8 cellular contexts compared by ENCODE assay signal in genomic region chr14:73567951-73568885, GRCh38. TPM values are rescaled to one million over a fixed set of nuclear protein-coding genes. Genes with fewer than 3 reads are reported as not detected.
A peak's percentile ranks its signal among the peaks of the same experiment; 100 is the strongest.
DNase-seq lines count a peak whose midpoint lies in the region; ATAC-seq and TF ChIP-seq lines count a peak whose summit lies in the region.

No MANE protein-coding gene starts in this region.

- H3K4me1 ChIP-seq in A673 (ENCODE audit: insufficient read depth, low read length, poor library complexity, severe bottlenecking) = peaks cover 7% of the 10 kb centered on the region

- POLR2A ChIA-PET in A673 (lab: Charles Lee; ENCODE audit: low non-redundant PET) = interaction anchor here (0.5 to 0.6 kb wide), 4 partner anchors 41 to 565 kb away, joined by 3 to 9 read pairs (median 6); a partner anchor contains a TSS
- POLR2A ChIA-PET in activated CD8-positive, alpha-beta T cell treated with anti-CD3 and anti-CD28 coated beads, Interleukin-2, amount 10 ng/mL, durations not matched to agents 7 days and 5 days (lab: Charles Lee) = interaction anchor here (0.6 to 2.6 kb wide), 13 partner anchors 11 to 516 kb away, joined by 3 to 22 read pairs (median 3); partner anchors contain the start of genes ALDH6A1, DNAL1, RBM25 and RIOX1

- H3K27me3 ChIP-seq in A673 (replicated peaks; ENCODE audit: insufficient read depth, low read depth, low read length, poor library complexity) (no peaks in the 10 kb centered on the region), H7 (ENCODE audit: control insufficient read depth, insufficient read depth, low read length) (no peaks in the 10 kb centered on the region)

- H3K4me1 Mint-ChIP-seq in activated CD8-positive, alpha-beta T cell treated with anti-CD3 and anti-CD28 coated beads, Interleukin-2, amount 10 ng/mL, durations not matched to agents 7 days and 5 days (ENCODE audit: low read depth) = peaks cover 36% of the 10 kb centered on the region
- peaks cover 50% of the 10 kb centered on the region for H3K4me1 Mint-ChIP-seq in stimulated activated memory B cell treated with anti-CD40 and anti-IgM and Interleukin-4, amounts not matched to agents 10 μg/mL and 1 μg/mL and 100 μg/mL, for 72 hours

- BruUV-seq in A673 (replicated peaks; lab: Mats Ljungman, UMichigan) = no TSS peak

- peak overlapping the region; percentile 51 for H3K4me3 ChIP-seq in A673 (ENCODE audit: low read depth, low read length, poor library complexity, severe bottlenecking)
- no peak overlapping the region for H3K4me3 ChIP-seq in H7 (ENCODE audit: insufficient read depth, low read depth, low read length)

- peak overlapping the region; percentile 98 for H3K27ac Mint-ChIP-seq in activated CD8-positive, alpha-beta T cell treated with anti-CD3 and anti-CD28 coated beads, Interleukin-2, amount 10 ng/mL, durations not matched to agents 7 days and 5 days
- peak overlapping the region; percentile 97 for H3K27ac Mint-ChIP-seq in stimulated activated memory B cell treated with anti-CD40 and anti-IgM and Interleukin-4, amounts not matched to agents 10 μg/mL and 1 μg/mL and 100 μg/mL, for 72 hours

- TF ChIP-seq CTCF in A673 (conservative IDR thresholded peaks at IDR 0.05; ENCODE audit: low read depth, low read length) = no peak

- CTCF ChIA-PET in A673 (lab: Charles Lee) = interaction anchor here (0.6 to 1.1 kb wide), 2 partner anchors 30 to 60 kb away, joined by 3 to 14 read pairs; no protein-coding TSS in a partner anchor
- CTCF ChIA-PET in activated CD8-positive, alpha-beta T cell treated with anti-CD3 and anti-CD28 coated beads, Interleukin-2, amount 10 ng/mL, durations not matched to agents 7 days and 5 days (lab: Charles Lee) = interaction anchor here (0.6 to 5.9 kb wide), 12 partner anchors 22 to 273 kb away, joined by 3 to 73 read pairs (median 5); partner anchors contain the start of gene RIOX1

- H3K9me3 ChIP-seq in A673 (ENCODE audit: low read depth, low read length, poor library complexity, severe bottlenecking) = no peaks in the 10 kb centered on the region

- H3K36me3 ChIP-seq in A673 (ENCODE audit: insufficient read depth, low read length, poor library complexity, severe bottlenecking) (no peaks in the 10 kb centered on the region), H7 (replicated peaks; ENCODE audit: control insufficient read depth, insufficient read depth, low read length) (no peaks in the 10 kb centered on the region)

- no peaks in the 10 kb centered on the region for H3K27me3 Mint-ChIP-seq in activated CD8-positive, alpha-beta T cell treated with anti-CD3 and anti-CD28 coated beads, Interleukin-2, amount 10 ng/mL, durations not matched to agents 7 days and 5 days (ENCODE audit: low read depth)
- no peaks in the 10 kb centered on the region for H3K27me3 Mint-ChIP-seq in stimulated activated memory B cell treated with anti-CD40 and anti-IgM and Interleukin-4, amounts not matched to agents 10 μg/mL and 1 μg/mL and 100 μg/mL, for 72 hours

- H3K4me3 Mint-ChIP-seq in activated CD8-positive, alpha-beta T cell treated with anti-CD3 and anti-CD28 coated beads, Interleukin-2, amount 10 ng/mL, durations not matched to agents 7 days and 5 days = peak overlapping the region; percentile 92
- peak overlapping the region; percentile 87 for H3K4me3 Mint-ChIP-seq in stimulated activated memory B cell treated with anti-CD40 and anti-IgM and Interleukin-4, amounts not matched to agents 10 μg/mL and 1 μg/mL and 100 μg/mL, for 72 hours

- peak overlapping the region; percentile 79 for H3K27ac ChIP-seq in A673 (ENCODE audit: low read depth, low read length, poor library complexity, severe bottlenecking)

- H3K36me3 Mint-ChIP-seq in activated CD8-positive, alpha-beta T cell treated with anti-CD3 and anti-CD28 coated beads, Interleukin-2, amount 10 ng/mL, durations not matched to agents 7 days and 5 days (ENCODE audit: low read depth) = peaks cover 32% of the 10 kb centered on the region
- H3K36me3 Mint-ChIP-seq in stimulated activated memory B cell treated with anti-CD40 and anti-IgM and Interleukin-4, amounts not matched to agents 10 μg/mL and 1 μg/mL and 100 μg/mL, for 72 hours = peaks cover 19% of the 10 kb centered on the region

- no peaks in the 10 kb centered on the region for H3K9me3 Mint-ChIP-seq in activated CD8-positive, alpha-beta T cell treated with anti-CD3 and anti-CD28 coated beads, Interleukin-2, amount 10 ng/mL, durations not matched to agents 7 days and 5 days (ENCODE audit: insufficient read depth)
- H3K9me3 Mint-ChIP-seq in stimulated activated memory B cell treated with anti-CD40 and anti-IgM and Interleukin-4, amounts not matched to agents 10 μg/mL and 1 μg/mL and 100 μg/mL, for 72 hours = no peaks in the 10 kb centered on the region

- intact Hi-C loops in A673 (cut with micrococcal nuclease; ENCODE audit: unreplicated experiment) = no loop called here

- DNase-seq in A673 (ENCODE audit: low spot score) (no peak), H7 (peak; percentile 16), hepatic stellate cell (ENCODE audit: low spot score) (peak; percentile 31)
- DNase-seq in activated CD8-positive, alpha-beta T cell treated with anti-CD3 and anti-CD28 coated beads, Interleukin-2, amount 10 ng/mL, durations not matched to agents 7 days and 5 days = peak; percentile 34

- ATAC-seq in activated CD8-positive, alpha-beta T cell treated with anti-CD3 and anti-CD28 coated beads, Interleukin-2, amount 10 ng/mL, durations not matched to agents 7 days and 5 days = peak; percentile 4
- ATAC-seq in stimulated activated memory B cell treated with anti-CD40 and anti-IgM and Interleukin-4, amounts not matched to agents 10 μg/mL and 1 μg/mL and 100 μg/mL, for 72 hours = no peak
- ATAC-seq in GM21447 (IDR thresholded peaks at IDR 0.05; ENCODE audit: unreplicated experiment) = no peak
- ATAC-seq in GM21529 (IDR thresholded peaks at IDR 0.05; ENCODE audit: unreplicated experiment) = no peak
- no peak for ATAC-seq in HG03457 (IDR thresholded peaks at IDR 0.05; ENCODE audit: unreplicated experiment)

RNA-seq across cellular contexts. Expression of gene ACOT2, which starts 0.8 kb away (rescaled TPM):
- total RNA-seq in A673 (2021) = 34.2 and 47.7 TPM in 2 replicates
- 5.2 and 7.7 TPM in 2 replicates for total RNA-seq in H7 (2014; rRNA removed; shearing (Covaris generic))
- total RNA-seq in activated CD8-positive, alpha-beta T cell treated with anti-CD3 and anti-CD28 coated beads, Interleukin-2, amount 10 ng/mL, durations not matched to agents 7 days and 5 days = 10 to 100 TPM; 10.9 to 11.3 TPM

RNA-seq across cellular contexts. Expression of gene HEATR4, which starts 9.5 kb away (rescaled TPM):
- not detected in 2 replicates for total RNA-seq in A673 (2021)
- total RNA-seq in H7 (2014; rRNA removed; shearing (Covaris generic)) = 0.07 TPM in 1 of 2 replicates, not detected in the other
- not detected for total RNA-seq in activated CD8-positive, alpha-beta T cell treated with anti-CD3 and anti-CD28 coated beads, Interleukin-2, amount 10 ng/mL, durations not matched to agents 7 days and 5 days

RNA-seq across cellular contexts. Expression of gene ACOT4, which starts 23.5 kb away (rescaled TPM):
- total RNA-seq in A673 (2021) = 0.28 and 0.37 TPM in 2 replicates
- total RNA-seq in H7 (2014; rRNA removed; shearing (Covaris generic)) = 0.70 and 0.80 TPM in 2 replicates
- 1 to 10 TPM; 1.2 to 1.3 TPM for total RNA-seq in activated CD8-positive, alpha-beta T cell treated with anti-CD3 and anti-CD28 coated beads, Interleukin-2, amount 10 ng/mL, durations not matched to agents 7 days and 5 days

RNA-seq across cellular contexts. Expression of gene ACOT1, which starts 31.3 kb away (rescaled TPM):
- 8.6 and 10.6 TPM in 2 replicates for total RNA-seq in A673 (2021)
- total RNA-seq in H7 (2014; rRNA removed; shearing (Covaris generic)) = 3.3 and 3.6 TPM in 2 replicates
- 1 to 10 TPM; 2.0 to 3.2 TPM for total RNA-seq in activated CD8-positive, alpha-beta T cell treated with anti-CD3 and anti-CD28 coated beads, Interleukin-2, amount 10 ng/mL, durations not matched to agents 7 days and 5 days

RNA-seq across cellular contexts. Expression of gene ACOT6, which starts 44.1 kb away (rescaled TPM):
- total RNA-seq in A673 (2021) = not detected in 2 replicates
- not detected in 2 replicates for total RNA-seq in H7 (2014; rRNA removed; shearing (Covaris generic))
- not detected for total RNA-seq in activated CD8-positive, alpha-beta T cell treated with anti-CD3 and anti-CD28 coated beads, Interleukin-2, amount 10 ng/mL, durations not matched to agents 7 days and 5 days
